ENCODE assay signal across 13 cellular contexts in genomic region chr7:130374507-130374906, GRCh38. TPM values are rescaled to one million over a fixed set of nuclear protein-coding genes. Genes with fewer than 3 reads are reported as not detected.
DNase-seq lines count a peak whose midpoint lies in the region; ATAC-seq and TF ChIP-seq lines count a peak whose summit lies in the region.
"Had no signal": no experiment of that assay in that cellular context is flagged by ENCODE, and none has a peak within 500 bp of the region (broad histone marks: within the 10 kb centered on the region; RNA-seq: fewer than 3 reads in every experiment).

No MANE protein-coding gene starts in this region.

- H2AFZ ChIP-seq in hepatocyte, result peak overlapping the region; percentile 29

- H3K4me1 ChIP-seq in hepatocyte (ENCODE audit: insufficient read depth) (peaks cover 49% of the 10 kb centered on the region), vagina (peaks cover 44% of the 10 kb centered on the region)

- H3K27ac ChIP-seq in hepatocyte, result peak overlapping the region; percentile 94
- peak overlapping the region; percentile 84 for H3K27ac ChIP-seq in vagina
- H3K27ac ChIP-seq: A549 had no signal

- POLR2A ChIA-PET in T-cell (lab: Charles Lee), result no interaction called here

- no peaks in the 10 kb centered on the region for H3K36me3 ChIP-seq in hepatocyte (replicated peaks; ENCODE audit: insufficient read depth, low read depth)
- no peaks in the 10 kb centered on the region for H3K36me3 ChIP-seq in vagina

- peak overlapping the region; percentile 24 for H3K4me2 ChIP-seq in hepatocyte
- H3K4me2 ChIP-seq: A549 had no signal

- ATAC-seq in left cardiac atrium (no peak), omental fat pad (ENCODE audit: low FRiP score) (no peak), T-cell (replicated peaks in 1 of 4) (no peak)
- ATAC-seq: A549 had no signal

- TF ChIP-seq CTCF in hepatocyte (IDR thresholded peaks at IDR 0.05; ENCODE audit: poor library complexity) (no peak), progenitor cell of endocrine pancreas (IDR thresholded peaks at IDR 0.05; ENCODE audit: unreplicated experiment) (no peak), vagina (IDR thresholded peaks at IDR 0.05) (no peak), omental fat pad (IDR thresholded peaks at IDR 0.05) (no peak)

- H4K20me1 ChIP-seq in hepatocyte (ENCODE audit: insufficient read depth, poor library complexity, severe bottlenecking), result no peaks in the 10 kb centered on the region

- TF ChIP-seq POLR2A in vagina (IDR thresholded peaks at IDR 0.05), result no peak

- no peaks in the 10 kb centered on the region for H3K27me3 Mint-ChIP-seq in progenitor cell of endocrine pancreas
- H3K27me3 Mint-ChIP-seq in T-cell, result no peaks in the 10 kb centered on the region

- CTCF ChIA-PET in T-cell (lab: Charles Lee), result no interaction called here

- intact Hi-C loops in cardiac septum (cut with DNase I), result no loop called here
- intact Hi-C loops in left cardiac atrium (cut with DNase I), result no loop called here
- intact Hi-C loops in vagina (cut with DNase I), result no loop called here

- peaks cover 8% of the 10 kb centered on the region for H3K36me3 Mint-ChIP-seq in progenitor cell of endocrine pancreas (ENCODE audit: insufficient read depth)
- H3K36me3 Mint-ChIP-seq in T-cell, result peaks cover 3% of the 10 kb centered on the region
- H3K36me3 Mint-ChIP-seq: naive B cell had no signal

- no peaks in the 10 kb centered on the region for H3K9me2 ChIP-seq in hepatocyte (replicated peaks; ENCODE audit: insufficient read depth)

- peak; percentile 65 for DNase-seq in cardiac septum (ENCODE audit: low spot score)
- no peak for DNase-seq in left cardiac atrium
- no peak for DNase-seq in hepatocyte (ENCODE audit: low spot score)
- DNase-seq in progenitor cell of endocrine pancreas (ENCODE audit: low spot score, unreplicated experiment), result no peak
- no peak for DNase-seq in vagina (ENCODE audit: extremely low spot score in 2 of 2)
- no peak for DNase-seq in omental fat pad (ENCODE audit: low spot score)
- DNase-seq in NCI-H2171 (lab: John Stamatoyannopoulos, UW), result no peak
- DNase-seq in T-cell, result no peak
- DNase-seq: activated CD8-positive, alpha-beta memory T cell treated with anti-CD3 and anti-CD28 coated beads, Interleukin-2, amount 50 U/mL, for 48 hours; MV-4-11; naive B cell; stimulated activated naive CD4-positive, alpha-beta T cell treated with Interleukin-2 at 50 U/mL for 16 hours had no signal

- no peaks in the 10 kb centered on the region for H3K9me3 ChIP-seq in hepatocyte (ENCODE audit: low read depth)
- H3K9me3 ChIP-seq in vagina, result no peaks in the 10 kb centered on the region
- H3K9me3 ChIP-seq: A549 had no signal

- WGBS in hepatocyte (ENCODE audit: low lambda C conversion rate, missing lambda C conversion rate), result 97% methylated on average over 6 of the region's 6 CpGs

- peaks cover 38% of the 10 kb centered on the region for H3K4me1 Mint-ChIP-seq in progenitor cell of endocrine pancreas (ENCODE audit: low read depth)
- peaks cover under 1 to 6% (median 6%) of the 10 kb centered on the region in 3 donors for H3K4me1 Mint-ChIP-seq in T-cell

- no peaks in the 10 kb centered on the region for H3K79me2 ChIP-seq in hepatocyte

- H3K27me3 ChIP-seq in hepatocyte (no peaks in the 10 kb centered on the region), vagina (no peaks in the 10 kb centered on the region)

- H3K4me3 ChIP-seq in hepatocyte, result no peak overlapping the region
- no peak overlapping the region for H3K4me3 ChIP-seq in vagina
- H3K4me3 ChIP-seq: A549 had no signal

- H3K27ac Mint-ChIP-seq in progenitor cell of endocrine pancreas (peak overlapping the region; percentile 99), T-cell (no peak overlapping the region)

- H3K9me3 Mint-ChIP-seq in progenitor cell of endocrine pancreas (ENCODE audit: low read depth) (peaks cover 14% of the 10 kb centered on the region), T-cell (peaks cover 0 to 8% (median 7%) of the 10 kb centered on the region in 3 donors)

- H3K4me3 Mint-ChIP-seq in progenitor cell of endocrine pancreas (ENCODE audit: low read depth) (no peak overlapping the region), T-cell (no peak overlapping the region)
- H3K4me3 Mint-ChIP-seq: naive B cell had no signal

RNA-seq across cellular contexts. Expression of gene CPA1, which starts 5.8 kb away (rescaled TPM):
- total RNA-seq in cardiac septum, result not detected
- under 1 TPM; 0.29 TPM for total RNA-seq in left cardiac atrium
- 3.4 and 3.8 TPM in 2 replicates for total RNA-seq in hepatocyte
- polyA plus RNA-seq in hepatocyte, result 4.4 and 5.8 TPM in 2 replicates
- total RNA-seq in progenitor cell of endocrine pancreas, result 17.8 and 23.7 TPM in 2 replicates
- not detected for total RNA-seq in vagina
- total RNA-seq in omental fat pad, result 1 to 10 TPM in 3 of 4 donors, not detected in 1; 2.0 to 4.5 (median 2.3) TPM
- 10 to 100 TPM in 3 of 5 donors, not detected in 2; 15.8 to 22.5 (median 16.0) TPM for total RNA-seq in T-cell
- polyA plus RNA-seq: A549 had no signal

RNA-seq across cellular contexts. Expression of gene CPA5, which starts 29.9 kb away (rescaled TPM):
- total RNA-seq in cardiac septum, result not detected
- not detected for total RNA-seq in left cardiac atrium
- total RNA-seq in hepatocyte, result not detected in 2 replicates
- polyA plus RNA-seq in hepatocyte, result 0.30 TPM in 1 of 2 replicates, not detected in the other
- total RNA-seq in progenitor cell of endocrine pancreas, result not detected in 2 replicates
- not detected for total RNA-seq in vagina
- not detected for total RNA-seq in omental fat pad
- total RNA-seq in T-cell, result 1 to 10 TPM in 4 of 5 donors, not detected in 1; 1.2 to 9.4 (median 4.5) TPM
- polyA plus RNA-seq: A549 had no signal
